Comparison of ENCODE assay signal across 1 cellular context in genomic region chr5:134226441-134227192, GRCh38.
TF ChIP-seq lines count a peak whose summit lies in the region.

No MANE protein-coding gene starts in this region.

TF ChIP-seq in HEK293, 187 proteins besides CTCF, POLR2A, EP300 and RAD21 (continued from another document and continues in another):
- TF ChIP-seq PRDM6 (tag by site-specific recombination; IDR thresholded peaks at IDR 0.05) (no peak), ZNF169 (tag by site-specific recombination; IDR thresholded peaks at IDR 0.05) (no peak; the same call in 1 of the 2 replicates), ZBTB8A (tag by site-specific recombination; IDR thresholded peaks at IDR 0.05) (no peak), ZNF596 (tag by site-specific recombination; IDR thresholded peaks at IDR 0.05) (no peak), ZIC2 (tag by site-specific recombination; IDR thresholded peaks at IDR 0.05) (no peak), ZNF394 (tag by site-specific recombination; IDR thresholded peaks at IDR 0.05; ENCODE audit: borderline replicate concordance) (peak; percentile 74), PATZ1 (tag by site-specific recombination; IDR thresholded peaks at IDR 0.05) (peak; percentile 50; the same call in 1 of the 2 replicates), ZNF155 (tag by site-specific recombination; IDR thresholded peaks at IDR 0.05) (no peak), KLF10 (tag by site-specific recombination; IDR thresholded peaks at IDR 0.05) (no peak), ZNF214 (tag by site-specific recombination; IDR thresholded peaks at IDR 0.05; ENCODE audit: borderline replicate concordance) (no peak), ZEB2 (tag by site-specific recombination; IDR thresholded peaks at IDR 0.05) (peak; percentile 87), MEIS1 (CRISPR knock-in tag; IDR thresholded peaks at IDR 0.05; ENCODE audit: borderline replicate concordance) (no peak), ZSCAN16 (tag by site-specific recombination; IDR thresholded peaks at IDR 0.05) (no peak), ZNF585B (tag by site-specific recombination; IDR thresholded peaks at IDR 0.05) (no peak), ZNF704 (tag by site-specific recombination; IDR thresholded peaks at IDR 0.05) (no peak), ZFHX2 (tag by site-specific recombination; conservative IDR thresholded peaks at IDR 0.05) (peak; percentile 79), TRIM28 (IDR thresholded peaks at IDR 0.05; ENCODE audit: borderline replicate concordance, low read length) (no peak), ZXDB (tag by site-specific recombination; IDR thresholded peaks at IDR 0.05) (peak; percentile 54; the same call in 1 of the 2 replicates), ZNF311 (tag by site-specific recombination; IDR thresholded peaks at IDR 0.05; ENCODE audit: borderline replicate concordance) (no peak), BCL11B (tag by site-specific recombination; IDR thresholded peaks at IDR 0.05; ENCODE audit: low read depth) (no peak), YY1 (tag by site-specific recombination; IDR thresholded peaks at IDR 0.05) (peak; percentile 63; the same call in 1 of the 2 replicates), ZNF26 (tag by site-specific recombination; IDR thresholded peaks at IDR 0.05) (no peak), ZNF549 (tag by site-specific recombination; IDR thresholded peaks at IDR 0.05) (no peak), ZNF112 (tag by site-specific recombination; IDR thresholded peaks at IDR 0.05) (no peak), PBX3 (CRISPR knock-in tag; IDR thresholded peaks at IDR 0.05) (no peak), ZNF830 (tag by site-specific recombination; IDR thresholded peaks at IDR 0.05; ENCODE audit: low read depth) (no peak), ZSCAN23 (tag by site-specific recombination; IDR thresholded peaks at IDR 0.05) (peak; percentile 83; the same call in 1 of the 2 replicates), ZNF157 (tag by site-specific recombination; IDR thresholded peaks at IDR 0.05) (no peak), ZBTB48 (tag by site-specific recombination; IDR thresholded peaks at IDR 0.05) (0 out of 2 replicates have a peak, but pooled peaks have one; percentile 13), ZBTB21 (tag by site-specific recombination; IDR thresholded peaks at IDR 0.05) (no peak), ZNF24 (tag by site-specific recombination; IDR thresholded peaks at IDR 0.05) (no peak), ZNF202 (tag by site-specific recombination; IDR thresholded peaks at IDR 0.05; ENCODE audit: borderline replicate concordance) (no peak), ZBTB11 (tag by site-specific recombination; conservative IDR thresholded peaks at IDR 0.05; ENCODE audit: low read depth) (0 out of 2 replicates have a peak, but pooled peaks have one; percentile 7), SP7 (tag by site-specific recombination; IDR thresholded peaks at IDR 0.05) (peak; percentile 78), PRDM10 (tag by site-specific recombination; IDR thresholded peaks at IDR 0.05) (peak; percentile 60), ZNF37A (tag by site-specific recombination; IDR thresholded peaks at IDR 0.05) (no peak), ZNF510 (tag by site-specific recombination; IDR thresholded peaks at IDR 0.05; ENCODE audit: insufficient replicate concordance) (no peak), ZBTB20 (tag by site-specific recombination; IDR thresholded peaks at IDR 0.05) (no peak), ZSCAN5A (tag by site-specific recombination; IDR thresholded peaks at IDR 0.05) (no peak), ZNF302 (tag by site-specific recombination; IDR thresholded peaks at IDR 0.05; ENCODE audit: low read depth) (no peak), ZNF248 (tag by site-specific recombination; IDR thresholded peaks at IDR 0.05) (no peak), ZNF175 (tag by site-specific recombination; IDR thresholded peaks at IDR 0.05) (no peak), ZNF121 (tag by site-specific recombination; IDR thresholded peaks at IDR 0.05) (peak; percentile 25; the same call in 1 of the 2 replicates), ZFP41 (tag by site-specific recombination; IDR thresholded peaks at IDR 0.05; ENCODE audit: borderline replicate concordance) (no peak), KLF1 (tag by site-specific recombination; IDR thresholded peaks at IDR 0.05) (no peak), ZNF624 (tag by site-specific recombination; IDR thresholded peaks at IDR 0.05) (no peak)
